18 cellular contexts compared by ENCODE assay signal in the genomic region with DNA sequence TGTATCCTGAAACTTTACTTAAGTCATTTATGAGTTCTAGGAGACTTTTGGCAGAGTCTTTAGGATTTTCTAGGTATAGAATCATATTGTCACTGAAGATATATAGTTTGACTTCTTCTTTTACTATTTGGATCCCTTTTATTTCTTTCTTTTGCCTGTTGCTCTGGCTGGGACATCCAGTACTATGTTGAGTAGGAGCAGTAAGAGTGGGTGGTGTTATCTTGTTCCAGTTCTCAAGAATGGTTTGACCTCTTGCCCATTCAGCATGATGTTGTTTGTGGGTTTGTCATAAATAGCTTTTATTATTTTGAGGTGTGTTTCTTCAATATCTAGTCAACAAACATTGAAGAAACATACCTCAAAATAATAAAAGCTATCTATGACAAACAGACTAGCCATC. TPM values are rescaled to one million over a fixed set of nuclear protein-coding genes. Genes with fewer than 3 reads are reported as not detected.
"Had no signal": no experiment of that assay in that cellular context is flagged by ENCODE, and none has a peak within 500 bp of the region (broad histone marks: within the 10 kb centered on the region; RNA-seq: fewer than 3 reads in every experiment).

No MANE protein-coding gene starts in this region.

- H3K4me3 Mint-ChIP-seq: mesothelial cell of epicardium had no signal

- DNase-seq: cerebellar nuclear complex; dermis blood vessel endothelial cell; dorsolateral prefrontal cortex; effector CD4-positive, alpha-beta T cell; effector memory CD4-positive, alpha-beta T cell; foreskin keratinocyte; heart right ventricle; hippocampal formation; left cardiac atrium; left lung; lower lobe of right lung; mesenchymal stem cell; mucosa of descending colon had no signal

- H3K4me1 ChIP-seq: esophagus muscularis mucosa, foreskin keratinocyte, gastroesophageal sphincter, left lung, lower lobe of right lung had no signal

- H3K9me3 ChIP-seq: esophagus muscularis mucosa, gastroesophageal sphincter, heart right ventricle, left lung, lower lobe of right lung, mucosa of descending colon had no signal

- H3K27ac ChIP-seq: coronary artery, dorsolateral prefrontal cortex, esophagus muscularis mucosa, foreskin keratinocyte, gastroesophageal sphincter, heart right ventricle, left lung, lower lobe of right lung had no signal

- H3K27ac Mint-ChIP-seq: mesothelial cell of epicardium had no signal

- H3K36me3 ChIP-seq: esophagus muscularis mucosa, gastroesophageal sphincter, heart right ventricle, left lung, lower lobe of right lung had no signal

- ATAC-seq: foreskin keratinocyte, gastroesophageal sphincter, left lung, lower lobe of right lung, mucosa of descending colon had no signal

- H3K27me3 ChIP-seq: dorsolateral prefrontal cortex, esophagus muscularis mucosa, foreskin keratinocyte, gastroesophageal sphincter, heart right ventricle, left lung had no signal

- H3K36me3 Mint-ChIP-seq: mesothelial cell of epicardium had no signal

- H3K4me3 ChIP-seq: coronary artery, dorsolateral prefrontal cortex, esophagus muscularis mucosa, gastroesophageal sphincter, heart right ventricle, left lung, lower lobe of right lung, mucosa of descending colon had no signal

RNA-seq across cellular contexts. Expression of gene LIN7A, which starts 35.0 kb away (rescaled TPM):
- total RNA-seq: foreskin keratinocyte had no signal
- polyA plus RNA-seq: foreskin keratinocyte, keratinocyte had no signal
